8 cellular contexts compared by ENCODE assay signal in genomic region chr6:170185175-170185970, GRCh38.
"Had no signal": no experiment of that assay in that cellular context is flagged by ENCODE, and none has a peak within 500 bp of the region (broad histone marks: within the 10 kb centered on the region; RNA-seq: fewer than 3 reads in every experiment).

No MANE protein-coding gene starts in this region.

- DNase-seq: activated CD4-positive, alpha-beta T cell treated with anti-CD3 and anti-CD28 coated beads, Interleukin-2, amount 50 U/mL, for 48 hours; brain microvascular endothelial cell; dermis blood vessel endothelial cell; mesenchymal stem cell; tibial artery had no signal

- H3K4me3 Mint-ChIP-seq: activated naive CD8-positive, alpha-beta T cell; stimulated activated effector memory CD8-positive, alpha-beta T cell treated with anti-CD3 and anti-CD28 coated beads, Interleukin-12 subunit alpha, Interleukin-12 subunit beta, amount 100 ng/mL, for 72 hours had no signal

- H3K36me3 Mint-ChIP-seq: activated naive CD8-positive, alpha-beta T cell; stimulated activated effector memory CD8-positive, alpha-beta T cell treated with anti-CD3 and anti-CD28 coated beads, Interleukin-12 subunit alpha, Interleukin-12 subunit beta, amount 100 ng/mL, for 72 hours had no signal

- H3K9me3 ChIP-seq: tibial artery had no signal

- H3K36me3 ChIP-seq: brain microvascular endothelial cell, tibial artery had no signal

- H3K4me3 ChIP-seq: tibial artery had no signal

- H3K27me3 ChIP-seq: brain microvascular endothelial cell had no signal

- H3K27ac ChIP-seq: brain microvascular endothelial cell, tibial artery had no signal

- H3K27ac Mint-ChIP-seq: activated naive CD8-positive, alpha-beta T cell; activated T-helper 2 cell treated with anti-CD3 and anti-CD28 coated beads, Interferon-gamma antibody, Interleukin-2, Interleukin-4, amounts not matched to agents 10 μg/mL and 5 μg/mL and 100 μg/mL, durations not matched to agents 14 hours and 24 hours and 36 hours; stimulated activated effector memory CD8-positive, alpha-beta T cell treated with anti-CD3 and anti-CD28 coated beads, Interleukin-12 subunit alpha, Interleukin-12 subunit beta, amount 100 ng/mL, for 72 hours had no signal

- H3K27me3 Mint-ChIP-seq: activated naive CD8-positive, alpha-beta T cell had no signal
